12 cellular contexts compared by ENCODE assay signal in the genomic region with DNA sequence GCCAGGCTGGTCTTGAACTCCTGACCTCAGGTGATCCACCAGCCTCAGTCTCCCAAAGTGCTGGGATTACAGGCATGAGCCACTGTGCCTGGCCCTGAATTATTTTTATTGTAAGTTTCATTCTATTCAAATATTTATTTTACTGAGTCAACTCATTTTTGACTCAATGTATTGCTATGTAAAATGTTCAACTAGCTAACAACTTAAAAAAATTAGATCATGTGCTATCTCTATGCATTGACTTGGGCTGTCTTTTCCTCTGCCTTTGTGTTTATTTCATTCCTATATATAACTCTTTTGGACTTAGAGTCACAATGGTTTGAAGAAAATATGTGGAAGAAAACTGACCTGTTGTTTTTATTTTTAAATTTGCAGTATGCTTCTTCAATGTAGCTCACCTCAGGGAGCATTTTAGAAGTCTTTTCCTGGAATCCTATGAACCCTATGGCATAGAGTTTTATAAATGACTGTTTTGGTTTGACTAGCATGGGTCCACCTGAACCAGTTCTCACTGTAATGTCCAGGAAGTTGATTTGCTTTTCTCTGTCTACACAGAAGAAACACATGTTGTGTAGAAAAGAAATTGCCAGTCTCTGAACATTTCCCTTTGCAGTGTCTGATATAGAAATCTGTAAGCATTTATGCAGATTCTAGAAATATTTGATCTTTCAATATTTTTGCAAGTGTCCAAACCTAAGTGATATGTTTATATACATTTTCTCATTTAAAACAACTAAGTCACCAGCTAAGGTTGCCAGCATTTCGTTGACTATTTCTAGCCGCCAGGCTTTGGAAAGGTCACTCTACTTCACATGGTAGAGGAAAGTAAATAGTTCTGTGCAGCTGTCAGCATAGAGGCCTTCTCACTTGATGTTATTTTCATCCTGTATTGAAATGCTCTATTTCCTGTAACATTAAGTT.
A peak's percentile ranks its signal among the peaks of the same experiment; 100 is the strongest.
DNase-seq lines count a peak whose midpoint lies in the region; ATAC-seq and TF ChIP-seq lines count a peak whose summit lies in the region.
"Had no signal": no experiment of that assay in that cellular context is flagged by ENCODE, and none has a peak within 500 bp of the region (broad histone marks: within the 10 kb centered on the region; RNA-seq: fewer than 3 reads in every experiment).

No MANE protein-coding gene starts in this region.

- peak; percentile 81 for ATAC-seq in body of pancreas
- ATAC-seq in heart right ventricle, result peak in 7 of 8 donors; percentile 58 to 87 (median 78)
- no peak for ATAC-seq in stimulated activated memory B cell treated with anti-CD40 and anti-IgM and Interleukin-4, amounts not matched to agents 10 μg/mL and 1 μg/mL and 100 μg/mL, for 72 hours
- ATAC-seq: CD8-positive, alpha-beta T cell had no signal

- H3K27me3 Mint-ChIP-seq in stimulated activated memory B cell treated with anti-CD40 and anti-IgM and Interleukin-4, amounts not matched to agents 10 μg/mL and 1 μg/mL and 100 μg/mL, for 72 hours, result peaks cover 20% of the 10 kb centered on the region
- H3K27me3 Mint-ChIP-seq: activated CD4-positive, alpha-beta memory T cell treated with anti-CD3 and anti-CD28 coated beads, Interleukin-2, amount 10 ng/mL, durations not matched to agents 7 days and 5 days had no signal

- peak in 2 of 7 experiments; percentile 8 to 21 for TF ChIP-seq CTCF in body of pancreas (IDR thresholded peaks at IDR 0.05)
- TF ChIP-seq CTCF in heart right ventricle (IDR thresholded peaks at IDR 0.05), result no peak
- no peak for TF ChIP-seq CTCF in colonic mucosa (IDR thresholded peaks at IDR 0.05)

- no peak for TF ChIP-seq POLR2A in body of pancreas (IDR thresholded peaks at IDR 0.05)

- H3K27me3 ChIP-seq in body of pancreas, result no peaks in the 10 kb centered on the region
- no peaks in the 10 kb centered on the region for H3K27me3 ChIP-seq in heart right ventricle
- H3K27me3 ChIP-seq in skeletal muscle satellite cell (ENCODE audit: control insufficient read depth, insufficient read depth, low read length), result no peaks in the 10 kb centered on the region
- no peaks in the 10 kb centered on the region for H3K27me3 ChIP-seq in colonic mucosa

- no peaks in the 10 kb centered on the region for H3K36me3 Mint-ChIP-seq in stimulated activated memory B cell treated with anti-CD40 and anti-IgM and Interleukin-4, amounts not matched to agents 10 μg/mL and 1 μg/mL and 100 μg/mL, for 72 hours
- H3K36me3 Mint-ChIP-seq: CD8-positive, alpha-beta T cell had no signal

- H3K27ac ChIP-seq in body of pancreas (peak overlapping the region; percentile 44 to 66 (median 55)), heart right ventricle (peak overlapping the region; percentile 7 to 77 (median 70)), colonic mucosa (no peak overlapping the region)
- H3K27ac ChIP-seq: SK-N-MC had no signal

- WGBS in body of pancreas, 2 donors, result 24 to 41% methylated on average over 2 of the region's 2 CpGs
- 24 to 48% methylated on average over 2 of the region's 2 CpGs for WGBS in heart right ventricle, 2 donors

- no peak overlapping the region for H3K4me3 ChIP-seq in body of pancreas
- no peak overlapping the region for H3K4me3 ChIP-seq in heart right ventricle
- no peak overlapping the region for H3K4me3 ChIP-seq in skeletal muscle satellite cell (ENCODE audit: low read length)
- no peak overlapping the region for H3K4me3 ChIP-seq in colonic mucosa
- H3K4me3 ChIP-seq: SK-N-MC had no signal

- H3K9me3 ChIP-seq in body of pancreas (no peaks in the 10 kb centered on the region), heart right ventricle (peaks cover 0 to 7% (median 0%) of the 10 kb centered on the region in 11 donors), skeletal muscle satellite cell (replicated peaks; ENCODE audit: low read length) (no peaks in the 10 kb centered on the region), colonic mucosa (no peaks in the 10 kb centered on the region)

- no peak overlapping the region for H3K4me3 Mint-ChIP-seq in stimulated activated memory B cell treated with anti-CD40 and anti-IgM and Interleukin-4, amounts not matched to agents 10 μg/mL and 1 μg/mL and 100 μg/mL, for 72 hours
- H3K4me3 Mint-ChIP-seq: activated CD4-positive, alpha-beta memory T cell treated with anti-CD3 and anti-CD28 coated beads, Interleukin-2, amount 10 ng/mL, durations not matched to agents 7 days and 5 days; CD8-positive, alpha-beta T cell had no signal

- peak overlapping the region; percentile 8 for H3K4me2 ChIP-seq in skeletal muscle satellite cell (ENCODE audit: low read length)

- no peaks in the 10 kb centered on the region for H3K4me1 Mint-ChIP-seq in stimulated activated memory B cell treated with anti-CD40 and anti-IgM and Interleukin-4, amounts not matched to agents 10 μg/mL and 1 μg/mL and 100 μg/mL, for 72 hours

- H3K27ac Mint-ChIP-seq in stimulated activated memory B cell treated with anti-CD40 and anti-IgM and Interleukin-4, amounts not matched to agents 10 μg/mL and 1 μg/mL and 100 μg/mL, for 72 hours, result no peak overlapping the region
- H3K27ac Mint-ChIP-seq: activated CD4-positive, alpha-beta memory T cell treated with anti-CD3 and anti-CD28 coated beads, Interleukin-2, amount 10 ng/mL, durations not matched to agents 7 days and 5 days; CD8-positive, alpha-beta T cell had no signal

- DNase-seq in DMS153 (lab: John Stamatoyannopoulos, UW) (peak; percentile 21), DMS153 treated with DMSO at 0.1 percent for 48 hours (lab: John Stamatoyannopoulos, UW; ENCODE audit: unreplicated experiment) (no peak), body of pancreas (peak in 3 of 4 donors; percentile 17 to 31 (median 30)), heart right ventricle (peak in 1 of 2 donors; percentile 19), colonic mucosa (no peak), NCI-H748 treated with DMSO at 0.1 percent for 48 hours (lab: John Stamatoyannopoulos, UW) (no peak)
- DNase-seq: activated CD4-positive, alpha-beta memory T cell treated with anti-CD3 and anti-CD28 coated beads, Interleukin-2, amount 10 ng/mL, durations not matched to agents 7 days and 5 days; CD8-positive, alpha-beta T cell; stimulated activated CD4-positive, alpha-beta T cell treated with anti-CD3 and anti-CD28 coated beads, Interleukin-1b, Interleukin-23, amount 100 ng/mL, for 48 hours had no signal

- peaks cover 3% of the 10 kb centered on the region for H3K9me3 Mint-ChIP-seq in stimulated activated memory B cell treated with anti-CD40 and anti-IgM and Interleukin-4, amounts not matched to agents 10 μg/mL and 1 μg/mL and 100 μg/mL, for 72 hours

- H3K9ac ChIP-seq in skeletal muscle satellite cell (ENCODE audit: low read depth, low read length) (peak overlapping the region; percentile 28), colonic mucosa (ENCODE audit: low read depth in 2 of 2, low read length in 2 of 2) (no peak overlapping the region)

- no peaks in the 10 kb centered on the region for H3K36me3 ChIP-seq in body of pancreas (replicated peaks in 1 of 2; ENCODE audit: insufficient read depth in 1 of 2, low read depth in 2 of 2)
- H3K36me3 ChIP-seq in heart right ventricle, result no peaks in the 10 kb centered on the region
- H3K36me3 ChIP-seq in skeletal muscle satellite cell (ENCODE audit: insufficient read depth, low read length), result no peaks in the 10 kb centered on the region
- no peaks in the 10 kb centered on the region for H3K36me3 ChIP-seq in colonic mucosa

- intact Hi-C loops in body of pancreas (cut with DNase I) (no loop called here), heart right ventricle (cut with DNase I) (loop anchor here in 2 of 10 donors (5.0 kb wide), 2 partner anchors 37 to 47 kb away; no protein-coding TSS in a partner anchor), colonic mucosa (cut with DNase I) (no loop called here)

- H3K4me1 ChIP-seq in body of pancreas (peaks cover 27% of the 10 kb centered on the region), heart right ventricle (peaks cover 0 to 46% (median 25%) of the 10 kb centered on the region in 9 donors), skeletal muscle satellite cell (ENCODE audit: control insufficient read depth, insufficient read depth, low read length) (peaks cover 48% of the 10 kb centered on the region), colonic mucosa (no peaks in the 10 kb centered on the region)

Comparison
In these comparisons a context has a peak if more than half of its experiments do, and no peak if none do; other contexts are left out.
1. DNase-seq: peak in DMS153 (single experiment) and body of pancreas (3 of 4); none in DMS153 treated with DMSO at 0.1 percent for 48 hours (single experiment), colonic mucosa (single experiment) and NCI-H748 treated with DMSO at 0.1 percent for 48 hours (single experiment).